ENCODE assay signal across 1 cellular context in genomic region chr15:80849308-80849707, GRCh38.
A peak's percentile ranks its signal among the peaks of the same experiment; 100 is the strongest.
TF ChIP-seq lines count a peak whose summit lies in the region.

No MANE protein-coding gene starts in this region.

TF ChIP-seq in SK-N-SH, 30 proteins besides CTCF, POLR2A, EP300 and RAD21 (continued from another document):
- TF ChIP-seq TAF1 (IDR thresholded peaks at IDR 0.05; ENCODE audit: borderline replicate concordance, low read depth, low read length): no peak
- no peak for TF ChIP-seq RFX5 (IDR thresholded peaks at IDR 0.05; ENCODE audit: low read length)
- peak; percentile 63 for TF ChIP-seq MAX (IDR thresholded peaks at IDR 0.05; ENCODE audit: low read depth)
- TF ChIP-seq FOXJ3 (CRISPR knock-in tag; IDR thresholded peaks at IDR 0.05): no peak
- peak; percentile 91 for TF ChIP-seq NFIC (IDR thresholded peaks at IDR 0.05; ENCODE audit: borderline replicate concordance)
- TF ChIP-seq RXRA (IDR thresholded peaks at IDR 0.05; ENCODE audit: borderline replicate concordance, low read depth): peak; percentile 74; the same call in 1 of the 2 replicates
